ENCODE assay signal across 9 cellular contexts in genomic region chr10:7922707-7923106, GRCh38.
"Had no signal": no experiment of that assay in that cellular context is flagged by ENCODE, and none has a peak within 500 bp of the region (broad histone marks: within the 10 kb centered on the region; RNA-seq: fewer than 3 reads in every experiment).

No MANE protein-coding gene starts in this region.

- H3K27ac ChIP-seq: GM23248, HL-60 had no signal

- H3K4me1 ChIP-seq: HAP-1 had no signal

- ATAC-seq: HCT116, HepG2 had no signal

- H3K4me3 ChIP-seq: GM23248, HAP-1 had no signal

- FAIRE-seq: HepG2 had no signal

- H3K36me3 ChIP-seq: HAP-1 had no signal

- DNase-seq: GM23248, GOT3, H7, HFFc6, KBM-7 had no signal

- H3K9ac ChIP-seq: GM23248 had no signal
